In genomic region chr5:9851458-9851857, GRCh38 we compare ENCODE assay signal across 10 cellular contexts.
DNase-seq lines count a peak whose midpoint lies in the region; ATAC-seq and TF ChIP-seq lines count a peak whose summit lies in the region.
"Had no signal": no experiment of that assay in that cellular context is flagged by ENCODE, and none has a peak within 500 bp of the region (broad histone marks: within the 10 kb centered on the region; RNA-seq: fewer than 3 reads in every experiment).

No MANE protein-coding gene starts in this region.

- WGBS in GM23248 (ENCODE audit: low coverage in 1 of 2, low lambda C conversion rate in 2 of 2, missing lambda C conversion rate in 2 of 2), 2 experiments, result 2% methylated on average over 3 of the region's 3 CpGs
- WGBS in spleen, 5 donors, result 56 to 82% (median 78%) methylated on average over 3 of the region's 3 CpGs

- H4K20me1 ChIP-seq in GM23248 (ENCODE audit: insufficient read depth), result no peaks in the 10 kb centered on the region
- no peaks in the 10 kb centered on the region for H4K20me1 ChIP-seq in fibroblast of lung (ENCODE audit: control insufficient read depth, extremely low read depth, insufficient read depth, low read length)

- TF ChIP-seq CTCF in RWPE2 (IDR thresholded peaks at IDR 0.05; ENCODE audit: poor library complexity, severe bottlenecking) (peak; percentile 54), fibroblast of lung (conservative IDR thresholded peaks at IDR 0.05 in 1 of 2, IDR thresholded peaks at IDR 0.05 in 1 of 2; ENCODE audit: low read depth in 1 of 2, low read length in 2 of 2) (peak; percentile 26 to 43), GM13977 (IDR thresholded peaks at IDR 0.05; ENCODE audit: extremely low read depth, insufficient read depth, missing control alignments) (no peak), spleen (IDR thresholded peaks at IDR 0.05 in 8 of 11, conservative IDR thresholded peaks at IDR 0.05 in 3 of 11) (no peak)

- H3F3A ChIP-seq in GM23248 (ENCODE audit: insufficient read depth), result peaks cover 4% of the 10 kb centered on the region; the same call in 1 of the 2 replicates

- in situ Hi-C loops in GM23248 (cut with MboI), result no loop called here
- in situ Hi-C loops in GM13977 (cut with MboI; ENCODE audit: low pct_unique_long_range_greater_than_20kb, low sequenced_read_pairs, unreplicated experiment), result no loop called here

- H3K9ac ChIP-seq in GM23248 (no peak overlapping the region), fibroblast of lung (ENCODE audit: insufficient read depth, low read length) (no peak overlapping the region)

- intact Hi-C loops in spleen (cut with DNase I; ENCODE audit: low total_unique reads), result no loop called here

- H3K9me3 ChIP-seq in GM23248 (ENCODE audit: low read depth) (no peaks in the 10 kb centered on the region), RWPE2 (ENCODE audit: severe bottlenecking) (no peaks in the 10 kb centered on the region), fibroblast of lung (ENCODE audit: control insufficient read depth, insufficient read depth, low read depth, low read length) (no peaks in the 10 kb centered on the region), spleen (peaks cover 0 to 1% (median 0%) of the 10 kb centered on the region in 8 donors)

- H3K4me2 ChIP-seq in GM23248 (ENCODE audit: unreplicated experiment) (no peak overlapping the region), fibroblast of lung (ENCODE audit: extremely low read depth, insufficient read depth, low read length) (no peak overlapping the region)

- no peaks in the 10 kb centered on the region for H3K79me2 ChIP-seq in GM23248 (ENCODE audit: insufficient read depth)
- H3K79me2 ChIP-seq in fibroblast of lung (ENCODE audit: control insufficient read depth, insufficient read depth, low read length), result no peaks in the 10 kb centered on the region

- DNase-seq in GM23248 (peak; percentile 98), RWPE2 (ENCODE audit: low spot score) (no peak), fibroblast of lung (ENCODE audit: low read depth in 2 of 2) (peak; percentile 71 to 92), skeletal muscle cell (ENCODE audit: low read depth) (peak; percentile 82), GM13977 (ENCODE audit: low spot score) (no peak), NCI-H2171 (lab: John Stamatoyannopoulos, UW) (no peak), spleen (no peak), GM19238 (ENCODE audit: insufficient read length, low spot score) (no peak)
- DNase-seq: stimulated activated naive CD4-positive, alpha-beta T cell had no signal

- H3K36me3 ChIP-seq in GM23248 (ENCODE audit: low read depth) (no peaks in the 10 kb centered on the region), RWPE2 (ENCODE audit: low read depth) (no peaks in the 10 kb centered on the region), fibroblast of lung (ENCODE audit: control insufficient read depth, insufficient read depth, low read length) (no peaks in the 10 kb centered on the region), spleen (no peaks in the 10 kb centered on the region)
- H3K36me3 ChIP-seq: right atrium auricular region had no signal

- H3K27ac ChIP-seq in GM23248 (no peak overlapping the region), RWPE2 (ENCODE audit: poor library complexity, severe bottlenecking) (no peak overlapping the region), fibroblast of lung (ENCODE audit: insufficient read depth, low read length) (no peak overlapping the region), spleen (no peak overlapping the region)
- H3K27ac ChIP-seq: right atrium auricular region had no signal

- no peak for TF ChIP-seq POLR2A in spleen (IDR thresholded peaks at IDR 0.05)

- H2AFZ ChIP-seq in GM23248 (no peak overlapping the region), fibroblast of lung (ENCODE audit: low read length) (no peak overlapping the region)

- peak; percentile 74 for ATAC-seq in RWPE2 (ENCODE audit: low read depth)

- H3K27me3 ChIP-seq in GM23248 (replicated peaks; ENCODE audit: insufficient read depth) (no peaks in the 10 kb centered on the region), RWPE2 (ENCODE audit: insufficient read depth, poor library complexity, severe bottlenecking) (peaks cover 8% of the 10 kb centered on the region), fibroblast of lung (ENCODE audit: control insufficient read depth, insufficient read depth, low read length) (no peaks in the 10 kb centered on the region), spleen (replicated peaks in 1 of 7) (no peaks in the 10 kb centered on the region)
- H3K27me3 ChIP-seq: right atrium auricular region had no signal

- H3K9me2 ChIP-seq in GM23248 (ENCODE audit: insufficient read depth), result no peaks in the 10 kb centered on the region

- H3K4me3 ChIP-seq in GM23248 (no peak overlapping the region), RWPE2 (ENCODE audit: severe bottlenecking) (no peak overlapping the region), fibroblast of lung (replicated peaks in 1 of 4; ENCODE audit: control extremely low read depth in 1 of 4, insufficient read depth in 1 of 4, low read depth in 3 of 4, low read length in 4 of 4) (no peak overlapping the region), skeletal muscle cell (ENCODE audit: low read depth, low read length) (no peak overlapping the region), spleen (no peak overlapping the region)
- H3K4me3 ChIP-seq: right atrium auricular region had no signal

- H3K4me1 ChIP-seq in GM23248 (ENCODE audit: insufficient read depth) (peaks cover 16% of the 10 kb centered on the region), RWPE2 (ENCODE audit: insufficient read depth, poor library complexity, severe bottlenecking) (no peaks in the 10 kb centered on the region), fibroblast of lung (ENCODE audit: control insufficient read depth, extremely low read depth, insufficient read depth, low read length) (peaks cover 5% of the 10 kb centered on the region), spleen (no peaks in the 10 kb centered on the region)
- H3K4me1 ChIP-seq: right atrium auricular region had no signal

Comparison
In these comparisons a context has a peak if more than half of its experiments do, and no peak if none do; other contexts are left out.
1. DNase-seq: peak in GM23248 (single experiment), fibroblast of lung (2 of 2) and skeletal muscle cell (single experiment); none in RWPE2 (single experiment), GM13977 (single experiment), NCI-H2171 (single experiment), spleen (single experiment) and GM19238 (single experiment).
2. CTCF ChIP-seq: peak in RWPE2 (single experiment) and fibroblast of lung (2 of 2); none in GM13977 (single experiment) and spleen (0 of 11).